Comparison of ENCODE assay signal across 8 cellular contexts in genomic region chrX:17535229-17535628, GRCh38.
DNase-seq lines count a peak whose midpoint lies in the region; ATAC-seq, FAIRE-seq and TF ChIP-seq lines count a peak whose summit lies in the region.

No MANE protein-coding gene starts in this region.

- H4K20me1 ChIP-seq in PC-9 (ENCODE audit: insufficient read depth): no peaks in the 10 kb centered on the region

- no TSS peak for BruUV-seq in PC-9 (replicated peaks; lab: Mats Ljungman, UMichigan)

- no peak overlapping the region for H3K4me2 ChIP-seq in PC-9

- no peaks in the 10 kb centered on the region for H3K27me3 ChIP-seq in PC-9 (ENCODE audit: insufficient read depth, low read depth)
- H3K27me3 ChIP-seq in bronchial epithelial cell (ENCODE audit: control insufficient read depth, insufficient read depth, low read length): no peaks in the 10 kb centered on the region
- peaks cover 0 to 16% (median 0%) of the 10 kb centered on the region in 3 donors for H3K27me3 ChIP-seq in psoas muscle (ENCODE audit: insufficient read depth in 3 of 3, low read length in 2 of 3)
- H3K27me3 ChIP-seq in prostate gland (replicated peaks; ENCODE audit: insufficient read depth): no peaks in the 10 kb centered on the region

- POLR2A ChIA-PET in PC-9 (lab: Charles Lee; ENCODE audit: unreplicated experiment): no interaction called here

- intact Hi-C loops in PC-9 (cut with micrococcal nuclease; ENCODE audit: unreplicated experiment): no loop called here
- intact Hi-C loops in psoas muscle (cut with DNase I): loop anchor here in 1 of 2 donors (10.0 kb wide), 1 partner anchor 160 kb away; no protein-coding TSS in a partner anchor
- intact Hi-C loops in prostate gland (cut with DNase I): no loop called here

- peaks cover 5% of the 10 kb centered on the region; the same call in 1 of the 2 replicates for H3K79me2 ChIP-seq in PC-9 (ENCODE audit: low read depth)

- no peak overlapping the region for H3K4me3 ChIP-seq in PC-9
- no peak overlapping the region for H3K4me3 ChIP-seq in bronchial epithelial cell (ENCODE audit: low read depth, low read length)
- H3K4me3 ChIP-seq in psoas muscle: no peak overlapping the region
- no peak overlapping the region for H3K4me3 ChIP-seq in prostate gland

- CTCF ChIA-PET in PC-9 (lab: Charles Lee): no interaction called here

- no peak overlapping the region for H3K27ac ChIP-seq in PC-9
- H3K27ac ChIP-seq in psoas muscle: no peak overlapping the region
- H3K27ac ChIP-seq in prostate gland: no peak overlapping the region

- TF ChIP-seq CTCF in AG09319 (IDR thresholded peaks at IDR 0.05; ENCODE audit: low read depth, low read length) (peak; percentile 43), PC-9 (conservative IDR thresholded peaks at IDR 0.05) (peak; percentile 59), bronchial epithelial cell (IDR thresholded peaks at IDR 0.05; ENCODE audit: insufficient read depth, low read length, severe bottlenecking) (peak; percentile 30), psoas muscle (IDR thresholded peaks at IDR 0.05) (peak; percentile 28), prostate gland (IDR thresholded peaks at IDR 0.05) (peak in 2 of 4 experiments; percentile 18 to 27)

- peak in 1 of 4 donors; percentile 45 for ATAC-seq in psoas muscle

- H3K9me2 ChIP-seq in PC-9 (ENCODE audit: insufficient read depth): no peaks in the 10 kb centered on the region

- 59 to 86% (median 85%) methylated on average over 4 of the region's 4 CpGs for WGBS in psoas muscle, 3 donors
- WGBS in prostate gland: 87% methylated on average over 3 of the region's 4 CpGs

- H3F3A ChIP-seq in PC-9 (ENCODE audit: insufficient read depth, low read depth): no peaks in the 10 kb centered on the region

- no peaks in the 10 kb centered on the region for H3K36me3 ChIP-seq in PC-9 (ENCODE audit: low read depth)
- no peaks in the 10 kb centered on the region for H3K36me3 ChIP-seq in bronchial epithelial cell (ENCODE audit: control insufficient read depth, insufficient read depth, low read length)
- H3K36me3 ChIP-seq in psoas muscle (ENCODE audit: insufficient read depth in 1 of 2, low read depth in 1 of 2): no peaks in the 10 kb centered on the region
- H3K36me3 ChIP-seq in prostate gland: no peaks in the 10 kb centered on the region

- no peak overlapping the region for H2AFZ ChIP-seq in PC-9

- no peak for TF ChIP-seq POLR2A in prostate gland (IDR thresholded peaks at IDR 0.05)

- no peak for FAIRE-seq in bronchial epithelial cell (lab: Jason Lieb, UNC)

- DNase-seq in AG09319 (ENCODE audit: extremely low read depth, low read depth) (no peak), GM19240 (ENCODE audit: insufficient read length, low spot score) (peak; percentile 8), PC-9 (no peak), bronchial epithelial cell (ENCODE audit: low read depth) (no peak), psoas muscle (no peak), hippocampal formation (lab: John Stamatoyannopoulos, UW) (no peak), NCI-H2107 (lab: John Stamatoyannopoulos, UW) (no peak), prostate gland (ENCODE audit: low spot score) (no peak)

- H3K9me3 ChIP-seq in PC-9 (ENCODE audit: insufficient read depth, low read depth): no peaks in the 10 kb centered on the region
- no peaks in the 10 kb centered on the region for H3K9me3 ChIP-seq in psoas muscle
- H3K9me3 ChIP-seq in prostate gland: no peaks in the 10 kb centered on the region

- H3K4me1 ChIP-seq in PC-9 (replicated peaks; ENCODE audit: insufficient read depth): no peaks in the 10 kb centered on the region
- no peaks in the 10 kb centered on the region for H3K4me1 ChIP-seq in psoas muscle
- no peaks in the 10 kb centered on the region for H3K4me1 ChIP-seq in prostate gland (replicated peaks)
